ENCODE assay signal across 8 cellular contexts in the genomic region with DNA sequence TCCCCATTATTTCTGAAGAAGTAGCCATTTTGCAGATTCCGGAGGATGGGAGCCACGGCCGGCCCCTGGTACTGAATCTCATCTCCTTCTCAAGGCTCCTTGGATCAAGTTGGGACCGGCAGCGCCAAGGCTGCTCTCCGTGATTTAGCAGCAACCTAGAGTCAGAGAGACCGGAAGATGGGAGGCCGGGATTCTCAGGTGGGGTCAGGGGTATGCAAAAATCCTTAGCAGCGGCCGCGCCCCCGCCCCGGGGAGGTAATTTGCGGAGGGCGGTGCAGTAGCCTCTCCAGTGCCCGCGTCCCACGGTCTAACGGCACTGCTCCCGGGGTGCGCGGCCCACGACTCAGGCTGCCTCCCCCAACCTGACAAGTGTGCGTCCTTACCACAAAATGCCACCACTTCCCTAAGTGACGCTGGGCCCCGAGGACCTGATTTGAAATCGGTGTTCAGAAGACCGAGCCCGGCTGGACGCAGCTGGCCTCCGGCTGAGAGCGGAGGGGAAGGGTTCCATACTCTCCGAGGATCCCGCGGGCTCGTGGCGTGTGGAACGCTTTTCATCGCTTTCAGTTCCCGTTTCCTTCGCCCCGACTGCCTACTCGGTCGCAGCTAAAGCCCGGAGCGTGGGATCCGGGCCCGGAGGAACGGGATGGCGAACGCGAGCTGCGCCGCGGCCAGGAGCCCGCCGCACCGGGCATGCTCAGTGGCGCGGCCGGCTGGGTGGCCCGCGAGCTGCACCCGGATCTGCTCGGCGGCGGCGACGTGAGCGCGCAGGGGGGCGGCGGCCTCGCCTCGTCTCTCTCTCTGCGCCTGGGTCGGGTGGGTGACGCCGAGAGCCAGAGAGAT. TPM values are rescaled to one million over a fixed set of nuclear protein-coding genes. Genes with fewer than 3 reads are reported as not detected.
DNase-seq lines count a peak whose midpoint lies in the region; ATAC-seq and TF ChIP-seq lines count a peak whose summit lies in the region.

A gene with protein sequence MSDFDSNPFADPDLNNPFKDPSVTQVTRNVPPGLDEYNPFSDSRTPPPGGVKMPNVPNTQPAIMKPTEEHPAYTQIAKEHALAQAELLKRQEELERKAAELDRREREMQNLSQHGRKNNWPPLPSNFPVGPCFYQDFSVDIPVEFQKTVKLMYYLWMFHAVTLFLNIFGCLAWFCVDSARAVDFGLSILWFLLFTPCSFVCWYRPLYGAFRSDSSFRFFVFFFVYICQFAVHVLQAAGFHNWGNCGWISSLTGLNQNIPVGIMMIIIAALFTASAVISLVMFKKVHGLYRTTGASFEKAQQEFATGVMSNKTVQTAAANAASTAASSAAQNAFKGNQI (plus strand): TSS at position 787 of the 843 bp plus-strand sequence. CDS start 55 bp downstream, at position 842.

- peak; percentile 19 for TF ChIP-seq POLR2A in breast epithelium (IDR thresholded peaks at IDR 0.05)

- DNase-seq in AG04449 (ENCODE audit: low read depth, low spot score) (no peak), NCI-H2196 (lab: John Stamatoyannopoulos, UW; ENCODE audit: unreplicated experiment) (peak; percentile 82), breast epithelium (ENCODE audit: low spot score in 2 of 2) (peak; percentile 87 to 89), iPS-NIHi11 (ENCODE audit: low spot score) (peak; percentile 96), smooth muscle cell (lab: John Stamatoyannopoulos, UW; ENCODE audit: unreplicated experiment) (peak; percentile 80)

- under 1% methylated on average over 79 of the region's 79 CpGs for WGBS in smooth muscle cell (ENCODE audit: low lambda C conversion rate)

- ATAC-seq in GM18867 (IDR thresholded peaks at IDR 0.05; ENCODE audit: unreplicated experiment) (peak; percentile 87), HG03103 (IDR thresholded peaks at IDR 0.05; ENCODE audit: low read depth, unreplicated experiment) (peak; percentile 66)

- peaks cover 0 to 12% of the 10 kb centered on the region in 2 donors for H3K4me1 ChIP-seq in breast epithelium
- H3K4me1 ChIP-seq in smooth muscle cell (ENCODE audit: low read depth), result peaks cover 19% of the 10 kb centered on the region

- CTCF ChIA-PET in AG04449 (lab: Yijun Ruan, JAX), result interaction anchor here (0.7 to 1.9 kb wide), 14 partner anchors 9 to 605 kb away, joined by 3 to 8 read pairs (median 3); partner anchors contain the start of gene AP3B1

- POLR2A ChIA-PET in AG04449 (lab: Yijun Ruan, JAX), result interaction anchor here (1.1 to 3.2 kb wide), 2 partner anchors 14 to 65 kb away, joined by 6 to 26 read pairs; partner anchors contain the start of gene AP3B1

- H3K36me3 ChIP-seq in breast epithelium (no peaks in the 10 kb centered on the region), smooth muscle cell (ENCODE audit: low read depth) (no peaks in the 10 kb centered on the region)

- intact Hi-C loops in breast epithelium (cut with DNase I; ENCODE audit: low total_unique reads), result loop anchor here (10.0 kb wide), 1 partner anchor 55 kb away; no protein-coding TSS in a partner anchor

- H3K27me3 ChIP-seq in breast epithelium (no peaks in the 10 kb centered on the region), smooth muscle cell (ENCODE audit: low read depth) (no peaks in the 10 kb centered on the region)

- peaks cover 32% of the 10 kb centered on the region for H4K20me1 ChIP-seq in smooth muscle cell (ENCODE audit: low read depth)

- H3K9me3 ChIP-seq in breast epithelium (no peaks in the 10 kb centered on the region), smooth muscle cell (replicated peaks; ENCODE audit: low read depth) (no peaks in the 10 kb centered on the region)

- H3K4me3 ChIP-seq in AG04449 (ENCODE audit: low read depth, low read length) (peak within 1 kb of the TSS; percentile 95), breast epithelium (peak within 1 kb of the TSS; percentile 69 to 99 (median 84)), smooth muscle cell (peak within 1 kb of the TSS; percentile 97)

- H3K9ac ChIP-seq in smooth muscle cell (ENCODE audit: low read depth), result peak within 1 kb of the TSS; percentile 83

- H2AFZ ChIP-seq in smooth muscle cell (ENCODE audit: low read depth), result peak within 1 kb of the TSS; percentile 100

- peak; percentile 9 for TF ChIP-seq CTCF in AG04449 (IDR thresholded peaks at IDR 0.05; ENCODE audit: insufficient read depth, low read length, missing control alignments)
- TF ChIP-seq CTCF in VCaP (conservative IDR thresholded peaks at IDR 0.05), result peak; percentile 40
- peak in 2 of 3 donors; percentile 9 to 59 for TF ChIP-seq CTCF in breast epithelium (IDR thresholded peaks at IDR 0.05)
- no peak for TF ChIP-seq CTCF in smooth muscle cell (IDR thresholded peaks at IDR 0.05; ENCODE audit: borderline replicate concordance, insufficient read depth, poor library complexity, severe bottlenecking)

- peak within 1 kb of the TSS; percentile 96 for H3K4me2 ChIP-seq in smooth muscle cell

- H3F3A ChIP-seq in smooth muscle cell (ENCODE audit: low read depth), result no peaks in the 10 kb centered on the region

- peak within 1 kb of the TSS; percentile 83 for H3K27ac ChIP-seq in VCaP
- peak within 1 kb of the TSS; percentile 94 to 98 for H3K27ac ChIP-seq in breast epithelium
- H3K27ac ChIP-seq in smooth muscle cell (ENCODE audit: low read depth), result peak within 1 kb of the TSS; percentile 73

- peaks cover 43% of the 10 kb centered on the region for H3K79me2 ChIP-seq in smooth muscle cell (ENCODE audit: low read depth)

RNA-seq across cellular contexts. Expression of the gene that starts here (rescaled TPM):
- total RNA-seq in breast epithelium (10 to 100 TPM; 31.2 to 52.0 (median 31.8) TPM), smooth muscle cell (45.6 and 57.9 TPM in 2 replicates)
- 19.1 and 21.0 TPM in 2 replicates for polyA plus RNA-seq in smooth muscle cell
